Comparison of ENCODE assay signal across 8 cellular contexts in genomic region chrX:6226646-6227444, GRCh38. TPM values are rescaled to one million over a fixed set of nuclear protein-coding genes. Genes with fewer than 3 reads are reported as not detected.
DNase-seq lines count a peak whose midpoint lies in the region; ATAC-seq and TF ChIP-seq lines count a peak whose summit lies in the region.

No MANE protein-coding gene starts in this region.

- no peak for TF ChIP-seq EP300 in ovary (IDR thresholded peaks at IDR 0.05)

- H4K20me1 ChIP-seq in PC-3 (ENCODE audit: low read length) = no peaks in the 10 kb centered on the region

- no peaks in the 10 kb centered on the region; the same call in 1 of the 2 replicates for H3K27me3 ChIP-seq in BJ (ENCODE audit: control insufficient read depth, insufficient read depth, low read length)
- peaks cover 29% of the 10 kb centered on the region for H3K27me3 ChIP-seq in PC-3 (ENCODE audit: low read length)
- peaks cover 49% of the 10 kb centered on the region for H3K27me3 ChIP-seq in cardiac muscle cell
- H3K27me3 ChIP-seq in ovary = no peaks in the 10 kb centered on the region

- no peak for TF ChIP-seq CTCF in BJ (IDR thresholded peaks at IDR 0.05; ENCODE audit: insufficient read depth, low read depth, low read length)
- no peak for TF ChIP-seq CTCF in PC-3 (conservative IDR thresholded peaks at IDR 0.05; ENCODE audit: low read depth, low read length)
- no peak for TF ChIP-seq CTCF in cardiac muscle cell (IDR thresholded peaks at IDR 0.05; ENCODE audit: low read depth, low read length)
- TF ChIP-seq CTCF in ovary (IDR thresholded peaks at IDR 0.05) = no peak

- DNase-seq in BJ (ENCODE audit: low read depth) (no peak), PC-3 (no peak), cardiac muscle cell (ENCODE audit: low read depth in 1 of 2, low spot score in 1 of 2) (peak in 1 of 2 donors; percentile 53), ovary (peak; percentile 21 to 61 (median 43)), DMS114 treated with DMSO at 0.1 percent for 48 hours (lab: John Stamatoyannopoulos, UW; ENCODE audit: unreplicated experiment) (no peak), superior temporal gyrus (ENCODE audit: extremely low spot score) (no peak)
- DNase-seq in activated T-helper 1 cell treated with anti-CD3 and anti-CD28 coated beads, Interleukin-12 subunit alpha, Interleukin-12 subunit beta, Interleukin-2, Interleukin-4 antibody, amounts not matched to agents 30 ng/mL and 10 ng/mL and 1 ng/mL, durations not matched to agents 14 hours and 24 hours and 36 hours (ENCODE audit: low spot score) = no peak

- POLR2A ChIA-PET in BJ (lab: Charles Lee) = no interaction called here
- POLR2A ChIA-PET in PC-3 (lab: Charles Lee; ENCODE audit: unreplicated experiment) = no interaction called here

- H3K4me1 ChIP-seq in PC-3 (ENCODE audit: insufficient read depth, low read length) = no peaks in the 10 kb centered on the region
- no peaks in the 10 kb centered on the region for H3K4me1 ChIP-seq in cardiac muscle cell (ENCODE audit: low read depth)
- H3K4me1 ChIP-seq in ovary (ENCODE audit: insufficient read depth) = no peaks in the 10 kb centered on the region

- no TSS peak for BruUV-seq in PC-3 (replicated peaks; lab: Mats Ljungman, UMichigan)

- peak overlapping the region; percentile 73; the same call in 1 of the 2 replicates for H3K4me2 ChIP-seq in PC-3 (ENCODE audit: low read length)

- peak overlapping the region; percentile 29 for H3K4me3 ChIP-seq in BJ (ENCODE audit: low read depth, low read length)
- peak overlapping the region; percentile 55; the same call in 1 of the 2 replicates for H3K4me3 ChIP-seq in PC-3 (ENCODE audit: low read length)
- peak overlapping the region; percentile 65 for H3K4me3 ChIP-seq in cardiac muscle cell
- H3K4me3 ChIP-seq in ovary = peak overlapping the region; percentile 40

- H3K36me3 ChIP-seq in BJ (ENCODE audit: control insufficient read depth, insufficient read depth, low read length) (no peaks in the 10 kb centered on the region), PC-3 (ENCODE audit: low read depth, low read length) (no peaks in the 10 kb centered on the region), cardiac muscle cell (no peaks in the 10 kb centered on the region), ovary (no peaks in the 10 kb centered on the region)

- H3K4me3 Mint-ChIP-seq in activated T-helper 1 cell treated with anti-CD3 and anti-CD28 coated beads, Interleukin-12 subunit alpha, Interleukin-12 subunit beta, Interleukin-2, Interleukin-4 antibody, amounts not matched to agents 30 ng/mL and 10 ng/mL and 1 ng/mL, durations not matched to agents 14 hours and 24 hours and 36 hours = no peak overlapping the region

- no peak for TF ChIP-seq POLR2A in ovary (IDR thresholded peaks at IDR 0.05)

- no peaks in the 10 kb centered on the region for H3K9me2 ChIP-seq in PC-3 (replicated peaks; ENCODE audit: low read length)

- no peaks in the 10 kb centered on the region for H3K79me2 ChIP-seq in PC-3 (ENCODE audit: low read length)

- H3K27ac ChIP-seq in PC-3 (ENCODE audit: low read length) (no peak overlapping the region), cardiac muscle cell (no peak overlapping the region), ovary (peak overlapping the region; percentile 39 to 57)

- H2AFZ ChIP-seq in PC-3 (ENCODE audit: low read length) = no peak overlapping the region

- 1% methylated on average over 55 to 60 of the region's 60 CpGs for WGBS in ovary, 3 donors

- H3K4me1 Mint-ChIP-seq in activated T-helper 1 cell treated with anti-CD3 and anti-CD28 coated beads, Interleukin-12 subunit alpha, Interleukin-12 subunit beta, Interleukin-2, Interleukin-4 antibody, amounts not matched to agents 30 ng/mL and 10 ng/mL and 1 ng/mL, durations not matched to agents 14 hours and 24 hours and 36 hours (ENCODE audit: low read depth) = no peaks in the 10 kb centered on the region

- H3K36me3 Mint-ChIP-seq in activated T-helper 1 cell treated with anti-CD3 and anti-CD28 coated beads, Interleukin-12 subunit alpha, Interleukin-12 subunit beta, Interleukin-2, Interleukin-4 antibody, amounts not matched to agents 30 ng/mL and 10 ng/mL and 1 ng/mL, durations not matched to agents 14 hours and 24 hours and 36 hours (ENCODE audit: low read depth) = no peaks in the 10 kb centered on the region

- no peak overlapping the region for H3K9ac ChIP-seq in PC-3 (ENCODE audit: low read length)

- H3K27ac Mint-ChIP-seq in activated T-helper 1 cell treated with anti-CD3 and anti-CD28 coated beads, Interleukin-12 subunit alpha, Interleukin-12 subunit beta, Interleukin-2, Interleukin-4 antibody, amounts not matched to agents 30 ng/mL and 10 ng/mL and 1 ng/mL, durations not matched to agents 14 hours and 24 hours and 36 hours = no peak overlapping the region

- H3K27me3 Mint-ChIP-seq in activated T-helper 1 cell treated with anti-CD3 and anti-CD28 coated beads, Interleukin-12 subunit alpha, Interleukin-12 subunit beta, Interleukin-2, Interleukin-4 antibody, amounts not matched to agents 30 ng/mL and 10 ng/mL and 1 ng/mL, durations not matched to agents 14 hours and 24 hours and 36 hours (ENCODE audit: insufficient read depth) = peaks cover 27% of the 10 kb centered on the region

- ATAC-seq in PC-3 (no peak), HG03469 (IDR thresholded peaks at IDR 0.05; ENCODE audit: unreplicated experiment) (no peak)

- H3F3A ChIP-seq in PC-3 (ENCODE audit: low read length, unreplicated experiment) = no peaks in the 10 kb centered on the region

- no peaks in the 10 kb centered on the region for H3K9me3 Mint-ChIP-seq in activated T-helper 1 cell treated with anti-CD3 and anti-CD28 coated beads, Interleukin-12 subunit alpha, Interleukin-12 subunit beta, Interleukin-2, Interleukin-4 antibody, amounts not matched to agents 30 ng/mL and 10 ng/mL and 1 ng/mL, durations not matched to agents 14 hours and 24 hours and 36 hours

- CTCF ChIA-PET in BJ (lab: Yijun Ruan, JAX) (no interaction called here), PC-3 (lab: Charles Lee) (no interaction called here)

- intact Hi-C loops in PC-3 (cut with micrococcal nuclease) (no loop called here), ovary (cut with DNase I) (no loop called here)
- intact Hi-C loops in activated T-helper 1 cell treated with anti-CD3 and anti-CD28 coated beads, Interleukin-12 subunit alpha, Interleukin-12 subunit beta, Interleukin-2, Interleukin-4 antibody, amounts not matched to agents 30 ng/mL and 10 ng/mL and 1 ng/mL, durations not matched to agents 14 hours and 24 hours and 36 hours (cut with micrococcal nuclease) = no loop called here

- no peaks in the 10 kb centered on the region for H3K9me3 ChIP-seq in PC-3 (ENCODE audit: low read length)
- H3K9me3 ChIP-seq in cardiac muscle cell (ENCODE audit: low read depth) = no peaks in the 10 kb centered on the region
- no peaks in the 10 kb centered on the region for H3K9me3 ChIP-seq in ovary

RNA-seq across cellular contexts. Expression of gene NLGN4X, which starts 1.8 kb away (rescaled TPM):
- 0.48 and 1.1 TPM in 2 replicates for polyA plus RNA-seq in BJ (2011; rRNA removed)
- polyA minus RNA-seq in BJ (2011; rRNA and poly(A)+ RNA removed) = 1.5 and 3.5 TPM in 2 replicates
- not detected in 2 replicates for total RNA-seq in PC-3 (2014; rRNA removed)
- 6.9 and 9.5 TPM in 2 replicates for total RNA-seq in cardiac muscle cell
- 4.2 and 5.9 TPM in 2 replicates for polyA plus RNA-seq in cardiac muscle cell
- 10 to 100 TPM; 14.7 to 52.8 (median 48.6) TPM for total RNA-seq in ovary
- polyA plus RNA-seq in ovary = 10 to 100 TPM; 29.4 to 30.2 TPM
- not detected in 2 replicates for total RNA-seq in activated T-helper 1 cell treated with anti-CD3 and anti-CD28 coated beads, Interleukin-12 subunit alpha, Interleukin-12 subunit beta, Interleukin-2, Interleukin-4 antibody, amounts not matched to agents 30 ng/mL and 10 ng/mL and 1 ng/mL, durations not matched to agents 14 hours and 24 hours and 36 hours

Comparison
In these comparisons a context has a peak if more than half of its experiments do, and no peak if none do; other contexts are left out.
1. DNase-seq: peak in ovary (5 of 5); none in BJ (single experiment), PC-3 (single experiment), activated T-helper 1 cell treated with anti-CD3 and anti-CD28 coated beads, Interleukin-12 subunit alpha, Interleukin-12 subunit beta, Interleukin-2, Interleukin-4 antibody, amounts not matched to agents 30 ng/mL and 10 ng/mL and 1 ng/mL, durations not matched to agents 14 hours and 24 hours and 36 hours (single experiment), DMS114 treated with DMSO at 0.1 percent for 48 hours (single experiment) and superior temporal gyrus (single experiment).
2. H3K27ac ChIP-seq: peak in ovary (2 of 2); none in PC-3 (single experiment) and cardiac muscle cell (single experiment).
3. Peak in every context shown above with its lines, with median percentiles within 50 percentile points of each other: H3K4me3 ChIP-seq.